In the genomic region with DNA sequence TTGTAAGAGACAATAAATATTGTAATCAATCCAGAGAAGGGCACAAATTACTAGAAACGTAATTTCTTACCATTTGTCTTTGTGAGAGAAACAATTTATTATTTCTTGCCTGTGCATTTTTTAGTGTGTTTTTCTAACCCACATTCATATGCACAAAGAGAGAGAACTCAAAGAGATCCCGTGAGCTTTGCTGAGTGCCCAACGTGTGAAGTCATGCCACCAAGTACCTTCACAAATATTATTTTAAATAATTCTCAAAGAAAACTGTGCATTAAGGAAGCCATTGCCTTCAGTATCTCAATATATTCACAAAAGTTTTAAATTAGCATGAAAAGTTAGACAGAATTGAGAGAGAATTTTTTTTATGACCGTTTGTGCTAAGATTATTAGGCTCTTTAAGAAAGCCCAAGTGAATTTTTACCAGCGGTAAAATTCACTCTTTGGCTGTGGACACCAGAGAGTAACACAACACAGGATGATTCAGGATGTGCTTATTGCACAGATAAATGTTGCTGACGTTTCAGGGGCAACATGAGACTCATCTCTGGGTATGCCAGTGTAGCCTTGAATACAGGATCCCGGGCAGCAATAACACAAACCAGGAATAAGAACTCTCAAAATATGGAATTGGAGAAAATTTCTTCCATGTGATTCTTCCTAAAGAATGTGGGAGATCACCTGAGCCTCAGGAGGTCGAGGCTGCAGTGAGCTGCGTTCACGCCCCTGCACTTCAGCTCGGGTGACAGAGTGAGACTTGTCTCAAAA, we compare ENCODE assay signal across 3 cellular contexts.
TF ChIP-seq lines count a peak whose summit lies in the region.

No MANE protein-coding gene starts in this region.

TF ChIP-seq in K562, 482 proteins besides CTCF, POLR2A, EP300 and RAD21:
- TF ChIP-seq ZNF696 (CRISPR knock-in tag; conservative IDR thresholded peaks at IDR 0.05) (no peak), NUFIP1 (IDR thresholded peaks at IDR 0.05; ENCODE audit: partially characterized antibody) (no peak)
- TF ChIP-seq, protein P1, sequence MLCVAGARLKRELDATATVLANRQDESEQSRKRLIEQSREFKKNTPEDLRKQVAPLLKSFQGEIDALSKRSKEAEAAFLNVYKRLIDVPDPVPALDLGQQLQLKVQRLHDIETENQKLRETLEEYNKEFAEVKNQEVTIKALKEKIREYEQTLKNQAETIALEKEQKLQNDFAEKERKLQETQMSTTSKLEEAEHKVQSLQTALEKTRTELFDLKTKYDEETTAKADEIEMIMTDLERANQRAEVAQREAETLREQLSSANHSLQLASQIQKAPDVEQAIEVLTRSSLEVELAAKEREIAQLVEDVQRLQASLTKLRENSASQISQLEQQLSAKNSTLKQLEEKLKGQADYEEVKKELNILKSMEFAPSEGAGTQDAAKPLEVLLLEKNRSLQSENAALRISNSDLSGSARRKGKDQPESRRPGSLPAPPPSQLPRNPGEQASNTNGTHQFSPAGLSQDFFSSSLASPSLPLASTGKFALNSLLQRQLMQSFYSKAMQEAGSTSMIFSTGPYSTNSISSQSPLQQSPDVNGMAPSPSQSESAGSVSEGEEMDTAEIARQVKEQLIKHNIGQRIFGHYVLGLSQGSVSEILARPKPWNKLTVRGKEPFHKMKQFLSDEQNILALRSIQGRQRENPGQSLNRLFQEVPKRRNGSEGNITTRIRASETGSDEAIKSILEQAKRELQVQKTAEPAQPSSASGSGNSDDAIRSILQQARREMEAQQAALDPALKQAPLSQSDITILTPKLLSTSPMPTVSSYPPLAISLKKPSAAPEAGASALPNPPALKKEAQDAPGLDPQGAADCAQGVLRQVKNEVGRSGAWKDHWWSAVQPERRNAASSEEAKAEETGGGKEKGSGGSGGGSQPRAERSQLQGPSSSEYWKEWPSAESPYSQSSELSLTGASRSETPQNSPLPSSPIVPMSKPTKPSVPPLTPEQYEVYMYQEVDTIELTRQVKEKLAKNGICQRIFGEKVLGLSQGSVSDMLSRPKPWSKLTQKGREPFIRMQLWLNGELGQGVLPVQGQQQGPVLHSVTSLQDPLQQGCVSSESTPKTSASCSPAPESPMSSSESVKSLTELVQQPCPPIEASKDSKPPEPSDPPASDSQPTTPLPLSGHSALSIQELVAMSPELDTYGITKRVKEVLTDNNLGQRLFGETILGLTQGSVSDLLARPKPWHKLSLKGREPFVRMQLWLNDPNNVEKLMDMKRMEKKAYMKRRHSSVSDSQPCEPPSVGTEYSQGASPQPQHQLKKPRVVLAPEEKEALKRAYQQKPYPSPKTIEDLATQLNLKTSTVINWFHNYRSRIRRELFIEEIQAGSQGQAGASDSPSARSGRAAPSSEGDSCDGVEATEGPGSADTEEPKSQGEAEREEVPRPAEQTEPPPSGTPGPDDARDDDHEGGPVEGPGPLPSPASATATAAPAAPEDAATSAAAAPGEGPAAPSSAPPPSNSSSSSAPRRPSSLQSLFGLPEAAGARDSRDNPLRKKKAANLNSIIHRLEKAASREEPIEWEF (CRISPR knock-in tag; IDR thresholded peaks at IDR 0.05) = 0 out of 2 replicates have a peak, but pooled peaks have one; percentile 32
TF ChIP-seq in K562: peak in this region for 1.

TF ChIP-seq in WTC11, 78 proteins besides CTCF, POLR2A, EP300 and RAD21 (continues in another document):
- no peak for TF ChIP-seq TEAD4 (CRISPR knock-in tag; IDR thresholded peaks at IDR 0.05)
- TF ChIP-seq, protein P2, sequence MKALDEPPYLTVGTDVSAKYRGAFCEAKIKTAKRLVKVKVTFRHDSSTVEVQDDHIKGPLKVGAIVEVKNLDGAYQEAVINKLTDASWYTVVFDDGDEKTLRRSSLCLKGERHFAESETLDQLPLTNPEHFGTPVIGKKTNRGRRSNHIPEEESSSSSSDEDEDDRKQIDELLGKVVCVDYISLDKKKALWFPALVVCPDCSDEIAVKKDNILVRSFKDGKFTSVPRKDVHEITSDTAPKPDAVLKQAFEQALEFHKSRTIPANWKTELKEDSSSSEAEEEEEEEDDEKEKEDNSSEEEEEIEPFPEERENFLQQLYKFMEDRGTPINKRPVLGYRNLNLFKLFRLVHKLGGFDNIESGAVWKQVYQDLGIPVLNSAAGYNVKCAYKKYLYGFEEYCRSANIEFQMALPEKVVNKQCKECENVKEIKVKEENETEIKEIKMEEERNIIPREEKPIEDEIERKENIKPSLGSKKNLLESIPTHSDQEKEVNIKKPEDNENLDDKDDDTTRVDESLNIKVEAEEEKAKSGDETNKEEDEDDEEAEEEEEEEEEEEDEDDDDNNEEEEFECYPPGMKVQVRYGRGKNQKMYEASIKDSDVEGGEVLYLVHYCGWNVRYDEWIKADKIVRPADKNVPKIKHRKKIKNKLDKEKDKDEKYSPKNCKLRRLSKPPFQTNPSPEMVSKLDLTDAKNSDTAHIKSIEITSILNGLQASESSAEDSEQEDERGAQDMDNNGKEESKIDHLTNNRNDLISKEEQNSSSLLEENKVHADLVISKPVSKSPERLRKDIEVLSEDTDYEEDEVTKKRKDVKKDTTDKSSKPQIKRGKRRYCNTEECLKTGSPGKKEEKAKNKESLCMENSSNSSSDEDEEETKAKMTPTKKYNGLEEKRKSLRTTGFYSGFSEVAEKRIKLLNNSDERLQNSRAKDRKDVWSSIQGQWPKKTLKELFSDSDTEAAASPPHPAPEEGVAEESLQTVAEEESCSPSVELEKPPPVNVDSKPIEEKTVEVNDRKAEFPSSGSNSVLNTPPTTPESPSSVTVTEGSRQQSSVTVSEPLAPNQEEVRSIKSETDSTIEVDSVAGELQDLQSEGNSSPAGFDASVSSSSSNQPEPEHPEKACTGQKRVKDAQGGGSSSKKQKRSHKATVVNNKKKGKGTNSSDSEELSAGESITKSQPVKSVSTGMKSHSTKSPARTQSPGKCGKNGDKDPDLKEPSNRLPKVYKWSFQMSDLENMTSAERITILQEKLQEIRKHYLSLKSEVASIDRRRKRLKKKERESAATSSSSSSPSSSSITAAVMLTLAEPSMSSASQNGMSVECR (CRISPR knock-in tag; IDR thresholded peaks at IDR 0.05; ENCODE audit: borderline replicate concordance) = no peak
- TF ChIP-seq, protein P3, sequence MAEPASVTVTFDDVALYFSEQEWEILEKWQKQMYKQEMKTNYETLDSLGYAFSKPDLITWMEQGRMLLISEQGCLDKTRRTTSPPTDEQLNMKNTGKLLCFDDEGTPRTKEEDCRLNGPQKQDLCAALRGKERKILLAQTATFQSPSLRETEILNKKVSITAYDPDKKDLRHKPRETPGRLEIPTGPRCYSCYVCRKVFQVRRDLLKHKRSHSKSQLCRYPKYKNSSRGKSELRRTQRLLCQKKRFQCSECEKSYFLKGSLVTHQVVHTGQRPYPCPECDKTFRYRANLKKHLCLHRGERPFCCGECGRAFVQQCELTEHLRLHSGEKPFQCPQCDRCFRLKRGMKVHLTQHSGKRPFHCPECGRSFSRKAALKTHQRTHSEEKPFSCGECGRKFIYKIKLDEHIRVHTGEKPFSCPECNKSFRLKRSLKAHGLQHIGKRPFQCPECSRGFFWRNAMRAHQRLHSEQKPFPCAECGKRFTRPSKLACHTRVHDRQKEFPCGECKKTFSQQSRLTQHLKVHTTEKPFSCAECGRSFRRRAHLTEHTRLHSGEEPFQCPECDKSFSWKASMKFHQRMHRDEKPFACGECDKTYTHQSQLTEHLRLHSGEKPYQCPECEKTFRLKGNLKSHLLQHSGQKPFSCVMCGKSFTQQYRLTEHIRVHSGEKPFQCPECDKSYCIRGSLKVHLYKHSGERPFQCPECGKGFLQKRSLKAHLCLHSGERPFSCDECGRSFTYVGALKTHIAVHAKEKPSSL (CRISPR knock-in tag; conservative IDR thresholded peaks at IDR 0.05) = no peak
- TF ChIP-seq, protein P4, sequence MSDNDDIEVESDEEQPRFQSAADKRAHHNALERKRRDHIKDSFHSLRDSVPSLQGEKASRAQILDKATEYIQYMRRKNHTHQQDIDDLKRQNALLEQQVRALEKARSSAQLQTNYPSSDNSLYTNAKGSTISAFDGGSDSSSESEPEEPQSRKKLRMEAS (CRISPR knock-in tag; IDR thresholded peaks at IDR 0.05) = no peak
- TF ChIP-seq RORB (CRISPR knock-in tag; IDR thresholded peaks at IDR 0.05) = no peak
- TF ChIP-seq, protein P5, sequence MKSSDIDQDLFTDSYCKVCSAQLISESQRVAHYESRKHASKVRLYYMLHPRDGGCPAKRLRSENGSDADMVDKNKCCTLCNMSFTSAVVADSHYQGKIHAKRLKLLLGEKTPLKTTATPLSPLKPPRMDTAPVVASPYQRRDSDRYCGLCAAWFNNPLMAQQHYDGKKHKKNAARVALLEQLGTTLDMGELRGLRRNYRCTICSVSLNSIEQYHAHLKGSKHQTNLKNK (CRISPR knock-in tag; IDR thresholded peaks at IDR 0.05) = no peak
- TF ChIP-seq, protein P6, sequence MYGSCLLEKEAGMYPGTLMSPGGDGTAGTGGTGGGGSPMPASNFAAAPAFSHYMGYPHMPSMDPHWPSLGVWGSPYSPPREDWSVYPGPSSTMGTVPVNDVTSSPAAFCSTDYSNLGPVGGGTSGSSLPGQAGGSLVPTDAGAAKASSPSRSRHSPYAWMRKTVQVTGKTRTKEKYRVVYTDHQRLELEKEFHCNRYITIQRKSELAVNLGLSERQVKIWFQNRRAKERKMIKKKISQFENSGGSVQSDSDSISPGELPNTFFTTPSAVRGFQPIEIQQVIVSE (CRISPR knock-in tag; IDR thresholded peaks at IDR 0.05; ENCODE audit: borderline replicate concordance) = no peak
- no peak for TF ChIP-seq ESRRA (CRISPR knock-in tag; IDR thresholded peaks at IDR 0.05; ENCODE audit: borderline replicate concordance)

TF ChIP-seq in HEK293T, 16 proteins besides CTCF, POLR2A, EP300 and RAD21:
- TF ChIP-seq LEF1 (IDR thresholded peaks at IDR 0.05; ENCODE audit: borderline replicate concordance) = no peak
- TF ChIP-seq ARNT (IDR thresholded peaks at IDR 0.05) = no peak
- TF ChIP-seq HDGF (IDR thresholded peaks at IDR 0.05; ENCODE audit: borderline replicate concordance) = no peak
- TF ChIP-seq CTBP1 (IDR thresholded peaks at IDR 0.05; ENCODE audit: borderline replicate concordance) = no peak
- TF ChIP-seq FOXA1 (IDR thresholded peaks at IDR 0.05) = no peak
- no peak for TF ChIP-seq ZNF384 (IDR thresholded peaks at IDR 0.05)
